ENCODE assay signal across 8 cellular contexts in the genomic region with DNA sequence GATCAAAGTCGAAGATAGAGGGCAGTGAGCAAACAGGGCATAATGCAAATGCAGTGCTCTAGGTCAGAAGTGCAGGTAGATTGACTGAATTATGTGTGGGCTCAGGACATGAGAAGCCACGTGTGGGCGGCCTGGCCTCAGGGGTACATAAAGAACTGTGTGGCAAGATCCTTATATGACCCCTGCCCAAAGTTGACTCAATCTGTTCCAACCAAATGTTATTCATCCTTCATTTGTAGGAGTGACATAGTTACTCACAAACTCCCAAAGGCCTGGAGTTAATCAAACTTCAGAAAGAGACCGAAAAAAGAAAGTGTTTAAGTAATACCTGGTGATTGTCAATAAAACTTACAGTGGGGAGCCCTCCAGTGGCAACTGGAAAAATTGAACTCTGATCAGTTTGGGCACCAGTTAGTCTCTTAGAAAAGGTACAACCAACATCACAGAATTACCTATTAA.
DNase-seq lines count a peak whose midpoint lies in the region; FAIRE-seq and TF ChIP-seq lines count a peak whose summit lies in the region.

No MANE protein-coding gene starts in this region.

- no peaks in the 10 kb centered on the region for H3K36me3 ChIP-seq in H1 (ENCODE audit: control insufficient read depth in 2 of 4, insufficient read depth in 4 of 4, low read length in 3 of 4)

- H3K9me3 ChIP-seq in H1 (ENCODE audit: insufficient read depth in 2 of 2, low read depth in 1 of 2, low read length in 1 of 2), result no peaks in the 10 kb centered on the region

- no peak for TF ChIP-seq EP300 in H1 (IDR thresholded peaks at IDR 0.05; ENCODE audit: borderline replicate concordance in 1 of 2, low read depth in 2 of 2, low read length in 2 of 2)

- no peak overlapping the region for H2BK12ac ChIP-seq in H1 (ENCODE audit: low read depth, low read length)

- H4K8ac ChIP-seq in H1 (ENCODE audit: extremely low read depth, insufficient read depth, low read length), result no peak overlapping the region

- no peak overlapping the region for H2BK120ac ChIP-seq in H1 (replicated peaks; ENCODE audit: low read depth, low read length)

- H3K79me2 ChIP-seq in H1 (ENCODE audit: control insufficient read depth in 1 of 2, insufficient read depth in 2 of 2, low read length in 2 of 2), result no peaks in the 10 kb centered on the region

- H2BK15ac ChIP-seq in H1 (ENCODE audit: low read length), result no peak overlapping the region; the same call in 1 of the 2 replicates

- H3K27me3 ChIP-seq in H1 (replicated peaks in 1 of 4; ENCODE audit: control insufficient read depth in 3 of 4, extremely low read depth in 1 of 4, insufficient read depth in 3 of 4, low read length in 3 of 4), result no peaks in the 10 kb centered on the region

- peak in 2 of 3 experiments; percentile 29 to 50; a peak in 2 of 4 replicates for TF ChIP-seq CTCF in H1 (IDR thresholded peaks at IDR 0.05; ENCODE audit: control extremely low read depth in 1 of 3, insufficient read depth in 1 of 3, low read depth in 1 of 3, low read length in 3 of 3)

- H3K14ac ChIP-seq in H1 (ENCODE audit: insufficient read length), result no peak overlapping the region

- H4K20me1 ChIP-seq in H1 (replicated peaks in 1 of 2; ENCODE audit: control insufficient read depth in 1 of 2, insufficient read depth in 2 of 2, low read length in 2 of 2), result no peaks in the 10 kb centered on the region

- no peak overlapping the region for H3K4me2 ChIP-seq in H1 (ENCODE audit: insufficient read depth in 1 of 2, low read depth in 2 of 2, low read length in 2 of 2)

- no peak overlapping the region for H3K9ac ChIP-seq in H1 (replicated peaks in 1 of 4; ENCODE audit: extremely low read depth in 1 of 4, low read depth in 3 of 4, low read length in 3 of 4)

- FAIRE-seq in H1 (lab: Jason Lieb, UNC), result peak; percentile 66

- TF ChIP-seq RAD21 in H1 (IDR thresholded peaks at IDR 0.05 in 1 of 2, conservative IDR thresholded peaks at IDR 0.05 in 1 of 2; ENCODE audit: low read depth in 2 of 2, low read length in 2 of 2), result peak; percentile 68 to 74

- no peak overlapping the region for H3K23ac ChIP-seq in H1 (ENCODE audit: insufficient read length)

- H3K18ac ChIP-seq in H1 (ENCODE audit: extremely low read depth, low read length), result no peak overlapping the region

- no peak overlapping the region for H3K56ac ChIP-seq in H1 (replicated peaks; ENCODE audit: insufficient read length, low read depth, low read length)

- CTCF ChIA-PET in H1 (lab: Charles Lee; ENCODE audit: partially characterized antibody), result interaction anchor here (0.7 to 2.5 kb wide), 6 partner anchors 23 to 412 kb away, joined by 3 to 7 read pairs (median 4); no protein-coding TSS in a partner anchor

- H2AK5ac ChIP-seq in H1 (ENCODE audit: low read depth, low read length), result no peak overlapping the region

- no peaks in the 10 kb centered on the region for H3K4me1 ChIP-seq in H1 (replicated peaks in 1 of 4; ENCODE audit: control insufficient read depth in 3 of 4, insufficient read depth in 4 of 4, low read length in 3 of 4)

- H3K79me1 ChIP-seq in H1 (ENCODE audit: low read depth, low read length), result no peaks in the 10 kb centered on the region

- peak overlapping the region; percentile 15 for H3K4ac ChIP-seq in H1 (replicated peaks; ENCODE audit: insufficient read length, low read depth, low read length)

- H2BK20ac ChIP-seq in H1 (ENCODE audit: low read length), result no peak overlapping the region

- peak; percentile 9 for DNase-seq in stimulated activated CD4-positive, alpha-beta T cell treated with anti-CD3 and anti-CD28 coated beads, Interleukin-15, amount 100 ng/mL, for 24 hours
- no peak for DNase-seq in stimulated activated CD4-positive, alpha-beta T cell treated with anti-CD3 and anti-CD28 coated beads, Interleukin-2, amount 100 ng/mL, for 24 hours
- DNase-seq in NCI-H1694 treated with DMSO at 0.1 percent for 48 hours (lab: John Stamatoyannopoulos, UW) (peak; percentile 4), H1 (ENCODE audit: low read depth in 1 of 2, low spot score in 2 of 2) (no peak), pons (ENCODE audit: low spot score) (peak; percentile 15), NCI-H2029 (lab: John Stamatoyannopoulos, UW) (no peak), GM19238 (ENCODE audit: insufficient read length, low spot score) (no peak)
- DNase-seq in activated CD8-positive, alpha-beta memory T cell treated with anti-CD3 and anti-CD28 coated beads for 24 hours, result no peak

- H4K5ac ChIP-seq in H1 (ENCODE audit: insufficient read length, low read depth, low read length), result no peak overlapping the region

- POLR2A ChIA-PET in H1 (lab: Charles Lee; ENCODE audit: partially characterized antibody), result no interaction called here

- H2AFZ ChIP-seq in H1 (ENCODE audit: low read length), result no peak overlapping the region

- H3K27ac ChIP-seq in H1 (ENCODE audit: low read depth, low read length), result no peak overlapping the region

- WGBS in H1 (ENCODE audit: extremely low coverage in 1 of 2, insufficient coverage in 1 of 2, insufficient read length in 1 of 2, insufficient replicate concordance in 2 of 2, low coverage in 1 of 2, low lambda C conversion rate in 2 of 2, missing lambda C conversion rate in 1 of 2), 2 experiments, result 86% methylated on average over 4 of the region's 4 CpGs; no CpG with 5 or more reads in 1 of the 2 experiments

- no peaks in the 10 kb centered on the region for H3K23me2 ChIP-seq in H1 (ENCODE audit: low read depth, low read length)

- no peak overlapping the region for H4K91ac ChIP-seq in H1 (replicated peaks; ENCODE audit: insufficient read length, low read length)

- H2BK5ac ChIP-seq in H1 (ENCODE audit: low read depth, low read length), result no peak overlapping the region

- no peak overlapping the region for H3K4me3 ChIP-seq in H1 (ENCODE audit: extremely low read depth in 1 of 4, insufficient read depth in 2 of 4, low read depth in 3 of 4, low read length in 4 of 4)

- no peak for TF ChIP-seq POLR2A in H1 (IDR thresholded peaks at IDR 0.05; ENCODE audit: control extremely low read depth in 1 of 2, low read depth in 2 of 2, low read length in 2 of 2)

TF ChIP-seq in H1, 55 proteins besides CTCF, POLR2A, EP300 and RAD21:
- no peak for TF ChIP-seq KDM5A (IDR thresholded peaks at IDR 0.05; ENCODE audit: low read length)
- TF ChIP-seq BCL11A (IDR thresholded peaks at IDR 0.05; ENCODE audit: low read depth in 2 of 2, low read length in 2 of 2), result no peak
- TF ChIP-seq FOSL1 (IDR thresholded peaks at IDR 0.05; ENCODE audit: insufficient read depth, low read depth, low read length), result no peak
- TF ChIP-seq YY1 (IDR thresholded peaks at IDR 0.05; ENCODE audit: low read depth, low read length), result no peak
- no peak for TF ChIP-seq KDM4A (IDR thresholded peaks at IDR 0.05; ENCODE audit: low read depth, low read length, severe bottlenecking)
- no peak for TF ChIP-seq TAF1 (IDR thresholded peaks at IDR 0.05; ENCODE audit: low read depth, low read length)
- TF ChIP-seq SRF (IDR thresholded peaks at IDR 0.05; ENCODE audit: low read depth, low read length), result no peak
- TF ChIP-seq, protein P1, sequence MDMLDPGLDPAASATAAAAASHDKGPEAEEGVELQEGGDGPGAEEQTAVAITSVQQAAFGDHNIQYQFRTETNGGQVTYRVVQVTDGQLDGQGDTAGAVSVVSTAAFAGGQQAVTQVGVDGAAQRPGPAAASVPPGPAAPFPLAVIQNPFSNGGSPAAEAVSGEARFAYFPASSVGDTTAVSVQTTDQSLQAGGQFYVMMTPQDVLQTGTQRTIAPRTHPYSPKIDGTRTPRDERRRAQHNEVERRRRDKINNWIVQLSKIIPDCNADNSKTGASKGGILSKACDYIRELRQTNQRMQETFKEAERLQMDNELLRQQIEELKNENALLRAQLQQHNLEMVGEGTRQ (IDR thresholded peaks at IDR 0.05; ENCODE audit: low read length), result no peak

Comparison
In these comparisons a context has a peak if more than half of its experiments do, and no peak if none do; other contexts are left out.
1. DNase-seq: peak in stimulated activated CD4-positive, alpha-beta T cell treated with anti-CD3 and anti-CD28 coated beads, Interleukin-15, amount 100 ng/mL, for 24 hours (single experiment), NCI-H1694 treated with DMSO at 0.1 percent for 48 hours (single experiment) and pons (single experiment); none in stimulated activated CD4-positive, alpha-beta T cell treated with anti-CD3 and anti-CD28 coated beads, Interleukin-2, amount 100 ng/mL, for 24 hours (0 of 2), H1 (0 of 2), NCI-H2029 (single experiment), GM19238 (single experiment) and activated CD8-positive, alpha-beta memory T cell treated with anti-CD3 and anti-CD28 coated beads for 24 hours (single experiment).